ENCODE assay signal across 1 cellular context in genomic region chr5:140325486-140325885, GRCh38.
TF ChIP-seq lines count a peak whose summit lies in the region.

No MANE protein-coding gene starts in this region.

TF ChIP-seq in H1, 55 proteins besides CTCF, POLR2A, EP300 and RAD21:
- TF ChIP-seq CHD1 (IDR thresholded peaks at IDR 0.05; ENCODE audit: low read depth, low read length), result no peak
- TF ChIP-seq POLR2AphosphoS5 (IDR thresholded peaks at IDR 0.05; ENCODE audit: low read depth, low read length), result no peak
- TF ChIP-seq RXRA (IDR thresholded peaks at IDR 0.05; ENCODE audit: insufficient read depth, low read depth, low read length), result no peak
- TF ChIP-seq CEBPB (IDR thresholded peaks at IDR 0.05; ENCODE audit: low read depth, low read length), result no peak
- no peak for TF ChIP-seq SP4 (IDR thresholded peaks at IDR 0.05; ENCODE audit: low read length)
- no peak for TF ChIP-seq USF2 (IDR thresholded peaks at IDR 0.05; ENCODE audit: low read length)
- no peak for TF ChIP-seq JUND (IDR thresholded peaks at IDR 0.05; ENCODE audit: low read length)
- TF ChIP-seq TAF1 (IDR thresholded peaks at IDR 0.05; ENCODE audit: low read depth, low read length), result no peak
- no peak for TF ChIP-seq KDM1A (IDR thresholded peaks at IDR 0.05; ENCODE audit: borderline replicate concordance, low read length)
- no peak for TF ChIP-seq E2F6 (IDR thresholded peaks at IDR 0.05)
- no peak for TF ChIP-seq EGR1 (IDR thresholded peaks at IDR 0.05; ENCODE audit: borderline replicate concordance, low read depth, low read length)
- no peak for TF ChIP-seq SAP30 (IDR thresholded peaks at IDR 0.05; ENCODE audit: insufficient read depth, insufficient replicate concordance, low read length)
- no peak for TF ChIP-seq BACH1 (IDR thresholded peaks at IDR 0.05; ENCODE audit: low read length)
- no peak for TF ChIP-seq RFX5 (IDR thresholded peaks at IDR 0.05; ENCODE audit: borderline replicate concordance, low read depth, low read length)
- no peak for TF ChIP-seq FOSL1 (IDR thresholded peaks at IDR 0.05; ENCODE audit: insufficient read depth, low read depth, low read length)
- no peak for TF ChIP-seq GTF2F1 (IDR thresholded peaks at IDR 0.05; ENCODE audit: borderline replicate concordance, low read depth, low read length)
- no peak for TF ChIP-seq PHF8 (conservative IDR thresholded peaks at IDR 0.05; ENCODE audit: low read depth, low read length)
- no peak for TF ChIP-seq RBBP5 (IDR thresholded peaks at IDR 0.05; ENCODE audit: borderline replicate concordance, low read depth, low read length)
